ENCODE assay signal across 1 cellular context in the genomic region with DNA sequence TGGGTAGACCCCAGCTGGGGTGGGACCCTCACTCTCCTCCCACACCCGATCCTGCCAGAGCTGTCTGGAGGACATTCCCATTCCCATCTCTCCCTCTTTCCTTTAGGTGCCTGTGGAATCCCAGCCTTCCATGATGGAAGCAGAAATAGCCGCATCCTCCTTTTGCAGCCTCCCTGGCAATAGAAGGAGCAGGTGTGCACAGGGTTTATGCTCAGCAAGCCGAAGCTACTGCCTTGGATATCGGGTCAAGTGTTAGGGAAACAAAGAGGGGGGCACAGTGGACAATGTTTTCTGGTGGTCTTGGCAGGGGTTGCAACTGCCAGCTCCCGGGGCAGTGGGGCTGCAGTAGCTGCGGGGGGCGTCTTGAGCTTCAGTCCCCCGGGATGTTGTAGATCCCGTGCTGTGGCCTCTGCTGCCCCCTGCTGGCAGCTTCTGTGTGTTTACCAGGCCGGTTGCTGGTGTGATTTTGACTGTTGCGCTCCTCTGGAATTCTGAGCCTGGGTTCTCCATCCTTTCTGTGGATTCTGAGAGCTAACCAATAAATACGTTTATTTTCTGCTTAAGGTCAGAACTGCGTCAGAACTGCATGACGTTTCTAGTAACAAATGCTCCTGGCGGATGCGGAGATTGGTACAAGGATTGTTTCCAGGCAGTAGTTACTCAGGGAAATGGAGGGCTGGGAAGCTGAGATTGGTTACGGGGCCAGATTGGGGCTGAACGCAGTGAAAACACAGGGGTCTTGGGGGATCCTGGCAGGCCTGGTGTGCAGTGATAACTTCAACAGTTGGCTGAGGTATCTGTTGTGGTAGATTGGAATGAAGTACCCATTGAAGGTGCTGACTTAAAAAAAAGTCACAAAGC.
TF ChIP-seq lines count a peak whose summit lies in the region.

No MANE protein-coding gene starts in this region.

TF ChIP-seq in IMR-90, 13 proteins besides CTCF, POLR2A, EP300 and RAD21:
- peak; percentile 42; the same call in 1 of the 2 replicates for TF ChIP-seq BHLHE40 (IDR thresholded peaks at IDR 0.05; ENCODE audit: low read depth, low read length)
